Comparison of ENCODE assay signal across 8 cellular contexts in genomic region chr6:42879372-42880239, GRCh38. TPM values are rescaled to one million over a fixed set of nuclear protein-coding genes. Genes with fewer than 3 reads are reported as not detected.
DNase-seq lines count a peak whose midpoint lies in the region; TF ChIP-seq lines count a peak whose summit lies in the region.

Gene RPL7L1 (plus strand): TSS chr6:42879616. CDS start chr6:42879911, 295 bp downstream.

- no peaks in the 10 kb centered on the region for H3K27me3 ChIP-seq in suprapubic skin

- under 1% methylated on average over 24 of the region's 41 CpGs for WGBS in suprapubic skin

- peak within 1 kb of the TSS; percentile 100 for H3K4me3 ChIP-seq in HFF-Myc (replicated peaks; ENCODE audit: low read depth, low read length)
- H3K4me3 ChIP-seq in suprapubic skin: peak within 1 kb of the TSS; percentile 76

- CTCF ChIA-PET in activated naive CD4-positive, alpha-beta T cell treated with anti-CD3 and anti-CD28 coated beads for 36 hours (lab: Charles Lee): interaction anchor here (0.6 to 4.5 kb wide), 4 partner anchors 38 to 217 kb away, joined by 3 to 53 read pairs (median 4); no protein-coding TSS in a partner anchor

- peak; percentile 79 for DNase-seq in GM04504 (ENCODE audit: low read depth)
- peak; percentile 82 for DNase-seq in HFF-Myc (ENCODE audit: extremely low read depth, low read depth)
- DNase-seq in MV-4-11 (lab: John Stamatoyannopoulos, UW): peak; percentile 91
- peak; percentile 94 for DNase-seq in SK-N-DZ (ENCODE audit: low spot score)
- peak; percentile 87 for DNase-seq in activated naive CD4-positive, alpha-beta T cell treated with anti-CD3 and anti-CD28 coated beads for 36 hours
- peak; percentile 81 for DNase-seq in germinal center (ENCODE audit: low spot score)
- DNase-seq in occipital lobe (lab: John Stamatoyannopoulos, UW): peak; percentile 90
- DNase-seq in suprapubic skin (ENCODE audit: low spot score in 2 of 2): peak; percentile 89 to 90

- intact Hi-C loops in activated naive CD4-positive, alpha-beta T cell treated with anti-CD3 and anti-CD28 coated beads for 36 hours (cut with micrococcal nuclease): loop anchor here (1.0 to 5.0 kb wide), 8 partner anchors 11 to 663 kb away; partner anchors contain the start of genes MRPS10 and TBCC

- H3K36me3 Mint-ChIP-seq in activated naive CD4-positive, alpha-beta T cell treated with anti-CD3 and anti-CD28 coated beads for 36 hours (ENCODE audit: low read depth): peaks cover 32% of the 10 kb centered on the region

- H3K27ac Mint-ChIP-seq in activated naive CD4-positive, alpha-beta T cell treated with anti-CD3 and anti-CD28 coated beads for 36 hours: peak within 1 kb of the TSS; percentile 99

- H3K27ac ChIP-seq in suprapubic skin: peak within 1 kb of the TSS; percentile 95

- H3K4me3 Mint-ChIP-seq in activated naive CD4-positive, alpha-beta T cell treated with anti-CD3 and anti-CD28 coated beads for 36 hours: peak within 1 kb of the TSS; percentile 98

- peak in 1 of 2 donors; percentile 47 for TF ChIP-seq POLR2A in suprapubic skin (IDR thresholded peaks at IDR 0.05)

- peaks cover 23% of the 10 kb centered on the region for H3K4me1 Mint-ChIP-seq in activated naive CD4-positive, alpha-beta T cell treated with anti-CD3 and anti-CD28 coated beads for 36 hours (ENCODE audit: low read depth)

- no peak for TF ChIP-seq EP300 in suprapubic skin (IDR thresholded peaks at IDR 0.05)

- H3K4me1 ChIP-seq in suprapubic skin: peaks cover 38% of the 10 kb centered on the region

- no peaks in the 10 kb centered on the region for H3K27me3 Mint-ChIP-seq in activated naive CD4-positive, alpha-beta T cell treated with anti-CD3 and anti-CD28 coated beads for 36 hours (ENCODE audit: low read depth)

- no peaks in the 10 kb centered on the region for H3K9me3 ChIP-seq in suprapubic skin

- H3K36me3 ChIP-seq in suprapubic skin: peaks cover 32% of the 10 kb centered on the region

- no peaks in the 10 kb centered on the region for H3K9me3 Mint-ChIP-seq in activated naive CD4-positive, alpha-beta T cell treated with anti-CD3 and anti-CD28 coated beads for 36 hours

- TF ChIP-seq CTCF in HFF-Myc (IDR thresholded peaks at IDR 0.05; ENCODE audit: low read depth, low read length, missing control alignments) (no peak), suprapubic skin (IDR thresholded peaks at IDR 0.05) (peak in 1 of 2 donors; percentile 26)

RNA-seq across cellular contexts. Expression of gene RPL7L1, which starts in this region (rescaled TPM):
- polyA plus RNA-seq in SK-N-DZ (2014; cell fraction: cytosol; rRNA removed): 151 and 154 TPM in 2 replicates
- polyA plus RNA-seq in SK-N-DZ (2014; cell fraction: nucleus; rRNA removed): 42.5 and 61.5 TPM in 2 replicates
- total RNA-seq in activated naive CD4-positive, alpha-beta T cell treated with anti-CD3 and anti-CD28 coated beads for 36 hours: 100 to 1,000 TPM in 1 of 2 experiments, 10 to 100 TPM in 1; 99.0 to 101 TPM
- total RNA-seq in occipital lobe (156 TPM), suprapubic skin (100 to 1,000 TPM in 1 of 4 donors, 10 to 100 TPM in 3; 76.8 to 112 (median 86.4) TPM)

Comparison
In these comparisons a context has a peak if more than half of its experiments do, and no peak if none do; other contexts are left out.
1. Peak in every context shown above with its lines: DNase-seq, H3K4me3 ChIP-seq and H3K27ac ChIP-seq.